Comparison of ENCODE assay signal across 20 cellular contexts in the genomic region with DNA sequence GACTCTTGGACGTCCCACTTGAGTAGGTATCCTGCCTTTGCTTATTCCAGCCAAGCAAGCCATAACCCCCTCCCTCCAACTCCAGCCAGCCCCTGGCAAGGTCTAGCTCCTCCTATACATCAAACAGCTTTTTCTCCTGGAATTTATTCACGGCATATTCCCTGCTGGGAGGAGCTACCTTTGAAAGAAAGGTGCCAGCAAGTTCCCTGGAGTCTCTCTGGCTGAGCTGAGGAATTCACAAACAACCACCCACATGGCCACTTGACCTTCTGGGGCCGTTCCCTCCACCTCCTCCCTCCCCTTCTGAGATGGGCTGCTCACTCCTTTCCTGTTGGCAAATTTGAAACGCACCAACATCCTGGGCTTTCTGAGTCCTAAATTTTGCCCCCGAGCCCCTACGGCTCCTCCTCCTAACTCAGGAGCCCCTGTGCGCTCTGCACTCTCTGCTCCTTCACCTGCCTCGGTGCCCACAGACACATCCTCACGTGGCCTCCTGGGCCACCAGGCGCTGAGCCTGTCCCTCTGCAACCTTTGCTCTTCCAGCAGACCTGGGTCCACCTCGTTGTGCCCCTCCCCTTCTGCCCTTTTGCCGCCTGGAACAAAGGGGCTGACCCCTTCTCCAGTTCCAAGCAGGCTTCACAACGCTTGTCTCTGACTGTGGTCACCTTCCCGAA. TPM values are rescaled to one million over a fixed set of nuclear protein-coding genes. Genes with fewer than 3 reads are reported as not detected.
DNase-seq lines count a peak whose midpoint lies in the region; ATAC-seq, FAIRE-seq and TF ChIP-seq lines count a peak whose summit lies in the region.
"Had no signal": no experiment of that assay in that cellular context is flagged by ENCODE, and none has a peak within 500 bp of the region (broad histone marks: within the 10 kb centered on the region; RNA-seq: fewer than 3 reads in every experiment).

No MANE protein-coding gene starts in this region.

- H3K9ac ChIP-seq in kidney (ENCODE audit: low read length in 2 of 2), result no peak overlapping the region

- no peak for TF ChIP-seq RAD21 in Ishikawa (IDR thresholded peaks at IDR 0.05; ENCODE audit: low read depth)

- no peak for TF ChIP-seq EP300 in Ishikawa (IDR thresholded peaks at IDR 0.05; ENCODE audit: borderline replicate concordance)

- no peaks in the 10 kb centered on the region for H3K36me3 Mint-ChIP-seq in neural crest cell (ENCODE audit: low read depth)
- H3K36me3 Mint-ChIP-seq: activated naive CD4-positive, alpha-beta T cell treated with anti-CD3 and anti-CD28 coated beads, Interleukin-2, amount 50 U/mL, for 24 hours had no signal

- in situ Hi-C loops in ACHN (cut with HindIII; ENCODE audit: low pct_ligation_motif_present, low pct_unique_long_range_greater_than_20kb, low sequenced_read_pairs), result loop anchor here (25.0 kb wide), 1 partner anchor 93 kb away; no protein-coding TSS in a partner anchor

- no peak overlapping the region for H3K4me3 Mint-ChIP-seq in neural crest cell
- H3K4me3 Mint-ChIP-seq: activated naive CD4-positive, alpha-beta T cell treated with anti-CD3 and anti-CD28 coated beads, Interleukin-2, amount 50 U/mL, for 24 hours had no signal

- H3K4me3 ChIP-seq in kidney (ENCODE audit: low read length in 2 of 2), result peak overlapping the region in 1 of 2 donors; percentile 19
- H3K4me3 ChIP-seq: A549, colonic mucosa, prostate gland had no signal

- DNase-seq in ACHN, result peak; percentile 25
- DNase-seq in kidney, result no peak
- DNase-seq in neural crest cell (ENCODE audit: low read depth, low spot score), result no peak
- DNase-seq in dedifferentiated amniotic fluid mesenchymal stem cell (ENCODE audit: extremely low spot score), result no peak
- no peak for DNase-seq in T-helper 9 cell
- DNase-seq: activated CD4-positive, alpha-beta T cell treated with anti-CD3 and anti-CD28 coated beads, Interleukin-2, amount 50 U/mL, for 4 hours; C1 segment of cervical spinal cord; colonic mucosa; hippocampal formation; KG1; left colon; NCI-H1930; NCI-H446 treated with DMSO at 0.1 percent for 48 hours; T-helper 1 cell had no signal

- H3K4me1 Mint-ChIP-seq in neural crest cell, result peaks cover 25% of the 10 kb centered on the region
- H3K4me1 Mint-ChIP-seq: activated naive CD4-positive, alpha-beta T cell treated with anti-CD3 and anti-CD28 coated beads, Interleukin-2, amount 50 U/mL, for 24 hours had no signal

- H3K36me3 ChIP-seq in kidney (ENCODE audit: control insufficient read depth in 1 of 2, insufficient read depth in 2 of 2, low read length in 2 of 2), result peaks cover 9 to 12% of the 10 kb centered on the region in 2 donors
- H3K36me3 ChIP-seq: colonic mucosa, prostate gland had no signal

- no peak for FAIRE-seq in kidney (lab: Jason Lieb, UNC)
- FAIRE-seq: A549 had no signal

- H3K27me3 Mint-ChIP-seq in neural crest cell (ENCODE audit: low read depth), result no peaks in the 10 kb centered on the region

- no peak for ATAC-seq in GM21360 (IDR thresholded peaks at IDR 0.05; ENCODE audit: unreplicated experiment)
- no peak for ATAC-seq in HG02852 (IDR thresholded peaks at IDR 0.05; ENCODE audit: unreplicated experiment)
- ATAC-seq: A549, left colon had no signal

- peaks cover 13 to 20% of the 10 kb centered on the region in 2 donors for H3K4me1 ChIP-seq in kidney (ENCODE audit: control insufficient read depth in 1 of 2, insufficient read depth in 1 of 2, low read depth in 1 of 2, low read length in 2 of 2)
- H3K4me1 ChIP-seq: A549, colonic mucosa, prostate gland had no signal

- H3K27ac ChIP-seq in kidney (ENCODE audit: low read depth in 2 of 2, low read length in 2 of 2), result peak overlapping the region; percentile 33 to 41
- H3K27ac ChIP-seq: A549, colonic mucosa, prostate gland had no signal

- no peaks in the 10 kb centered on the region for H3K9me3 Mint-ChIP-seq in neural crest cell
- H3K9me3 Mint-ChIP-seq: activated naive CD4-positive, alpha-beta T cell treated with anti-CD3 and anti-CD28 coated beads, Interleukin-2, amount 50 U/mL, for 24 hours had no signal

- H3K9me3 ChIP-seq in kidney (ENCODE audit: control insufficient read depth in 1 of 2, low read length in 2 of 2), result no peaks in the 10 kb centered on the region
- H3K9me3 ChIP-seq: A549, colonic mucosa, prostate gland had no signal

- no peak for TF ChIP-seq CTCF in kidney (IDR thresholded peaks at IDR 0.05; ENCODE audit: borderline replicate concordance, extremely low read depth, insufficient read depth)
- no peak for TF ChIP-seq CTCF in neural crest cell (conservative IDR thresholded peaks at IDR 0.05)

- peak overlapping the region; percentile 29 for H3K27ac Mint-ChIP-seq in neural crest cell (ENCODE audit: unreplicated experiment)
- H3K27ac Mint-ChIP-seq: activated naive CD4-positive, alpha-beta T cell treated with anti-CD3 and anti-CD28 coated beads, Interleukin-2, amount 50 U/mL, for 24 hours had no signal

- intact Hi-C loops in kidney (cut with DNase I), result no loop called here

TF ChIP-seq in Ishikawa, 13 proteins besides CTCF, POLR2A, EP300 and RAD21:
- TF ChIP-seq YY1 (IDR thresholded peaks at IDR 0.05; ENCODE audit: low read depth) (no peak), FOXM1 (IDR thresholded peaks at IDR 0.05; ENCODE audit: borderline replicate concordance, low read depth) (no peak), EGR1 (IDR thresholded peaks at IDR 0.05) (peak; percentile 52; the same call in 1 of the 2 replicates), TCF12 (IDR thresholded peaks at IDR 0.05; ENCODE audit: low read depth) (0 out of 2 replicates have a peak, but pooled peaks have one; percentile 25), NFIC (IDR thresholded peaks at IDR 0.05) (peak; percentile 59), TAF1 (IDR thresholded peaks at IDR 0.05; ENCODE audit: low read depth) (no peak), CREB1 (IDR thresholded peaks at IDR 0.05; ENCODE audit: low read depth) (no peak), CEBPB (IDR thresholded peaks at IDR 0.05) (no peak), TEAD4 (IDR thresholded peaks at IDR 0.05) (peak; percentile 74), ZBTB7A (IDR thresholded peaks at IDR 0.05; ENCODE audit: low read depth) (no peak; the same call in 1 of the 2 replicates)
- TF ChIP-seq, protein P1, sequence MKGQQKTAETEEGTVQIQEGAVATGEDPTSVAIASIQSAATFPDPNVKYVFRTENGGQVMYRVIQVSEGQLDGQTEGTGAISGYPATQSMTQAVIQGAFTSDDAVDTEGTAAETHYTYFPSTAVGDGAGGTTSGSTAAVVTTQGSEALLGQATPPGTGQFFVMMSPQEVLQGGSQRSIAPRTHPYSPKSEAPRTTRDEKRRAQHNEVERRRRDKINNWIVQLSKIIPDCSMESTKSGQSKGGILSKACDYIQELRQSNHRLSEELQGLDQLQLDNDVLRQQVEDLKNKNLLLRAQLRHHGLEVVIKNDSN (IDR thresholded peaks at IDR 0.05), result no peak
- TF ChIP-seq, protein P2, sequence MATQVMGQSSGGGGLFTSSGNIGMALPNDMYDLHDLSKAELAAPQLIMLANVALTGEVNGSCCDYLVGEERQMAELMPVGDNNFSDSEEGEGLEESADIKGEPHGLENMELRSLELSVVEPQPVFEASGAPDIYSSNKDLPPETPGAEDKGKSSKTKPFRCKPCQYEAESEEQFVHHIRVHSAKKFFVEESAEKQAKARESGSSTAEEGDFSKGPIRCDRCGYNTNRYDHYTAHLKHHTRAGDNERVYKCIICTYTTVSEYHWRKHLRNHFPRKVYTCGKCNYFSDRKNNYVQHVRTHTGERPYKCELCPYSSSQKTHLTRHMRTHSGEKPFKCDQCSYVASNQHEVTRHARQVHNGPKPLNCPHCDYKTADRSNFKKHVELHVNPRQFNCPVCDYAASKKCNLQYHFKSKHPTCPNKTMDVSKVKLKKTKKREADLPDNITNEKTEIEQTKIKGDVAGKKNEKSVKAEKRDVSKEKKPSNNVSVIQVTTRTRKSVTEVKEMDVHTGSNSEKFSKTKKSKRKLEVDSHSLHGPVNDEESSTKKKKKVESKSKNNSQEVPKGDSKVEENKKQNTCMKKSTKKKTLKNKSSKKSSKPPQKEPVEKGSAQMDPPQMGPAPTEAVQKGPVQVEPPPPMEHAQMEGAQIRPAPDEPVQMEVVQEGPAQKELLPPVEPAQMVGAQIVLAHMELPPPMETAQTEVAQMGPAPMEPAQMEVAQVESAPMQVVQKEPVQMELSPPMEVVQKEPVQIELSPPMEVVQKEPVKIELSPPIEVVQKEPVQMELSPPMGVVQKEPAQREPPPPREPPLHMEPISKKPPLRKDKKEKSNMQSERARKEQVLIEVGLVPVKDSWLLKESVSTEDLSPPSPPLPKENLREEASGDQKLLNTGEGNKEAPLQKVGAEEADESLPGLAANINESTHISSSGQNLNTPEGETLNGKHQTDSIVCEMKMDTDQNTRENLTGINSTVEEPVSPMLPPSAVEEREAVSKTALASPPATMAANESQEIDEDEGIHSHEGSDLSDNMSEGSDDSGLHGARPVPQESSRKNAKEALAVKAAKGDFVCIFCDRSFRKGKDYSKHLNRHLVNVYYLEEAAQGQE (IDR thresholded peaks at IDR 0.05; ENCODE audit: low read depth), result no peak
- TF ChIP-seq, protein P3, sequence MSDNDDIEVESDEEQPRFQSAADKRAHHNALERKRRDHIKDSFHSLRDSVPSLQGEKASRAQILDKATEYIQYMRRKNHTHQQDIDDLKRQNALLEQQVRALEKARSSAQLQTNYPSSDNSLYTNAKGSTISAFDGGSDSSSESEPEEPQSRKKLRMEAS (IDR thresholded peaks at IDR 0.05), result peak; percentile 60

RNA-seq across cellular contexts. Expression of gene HSPA12A, which starts 48.0 kb away (rescaled TPM):
- total RNA-seq in kidney, result 33.5 TPM
- 18.9 TPM for polyA plus RNA-seq in kidney (ENCODE audit: insufficient read depth, low read depth, low replicate concordance)
- total RNA-seq in neural crest cell, result 7.4 and 7.6 TPM in 2 replicates
